In the genomic region with DNA sequence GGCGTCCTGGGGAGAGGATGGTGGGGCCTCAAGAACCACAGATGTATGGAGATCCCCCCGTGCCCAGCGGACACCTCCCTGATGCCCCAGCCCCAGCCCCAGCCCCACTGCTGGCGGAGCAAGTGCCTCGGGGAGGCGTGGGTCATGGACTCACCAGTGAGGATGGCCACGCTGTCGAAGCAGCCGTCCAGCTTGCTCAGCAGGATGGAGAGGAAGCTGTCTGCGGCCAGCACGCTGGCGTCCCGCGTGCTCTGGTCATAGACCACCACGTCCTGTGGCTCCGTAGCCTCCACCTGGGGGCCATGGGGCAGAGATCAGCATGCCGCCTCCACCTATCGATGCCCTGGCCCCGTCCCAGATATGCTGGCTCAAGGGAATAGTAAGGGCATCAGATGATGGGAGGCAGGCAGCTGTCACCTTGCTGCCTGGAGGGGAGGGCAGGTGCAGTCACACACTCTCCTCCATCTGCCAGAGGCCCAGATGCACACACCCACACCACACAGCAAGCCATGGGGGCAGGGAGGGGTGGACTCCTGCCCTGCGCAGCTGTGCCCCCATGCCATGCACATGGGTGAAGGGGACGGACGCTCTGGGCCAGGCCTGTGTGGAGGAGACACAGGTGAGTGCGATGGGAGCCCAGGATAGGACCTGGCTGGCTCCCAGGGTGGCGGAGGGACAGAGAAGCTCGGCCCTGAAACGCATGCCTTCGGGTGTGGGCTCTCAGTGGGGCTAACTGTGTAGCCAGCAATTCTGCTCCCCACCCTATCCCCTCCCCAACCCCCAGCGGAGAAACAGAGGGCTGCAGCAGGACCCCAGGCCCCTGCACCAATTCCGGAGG, we compare ENCODE assay signal across 1 cellular context.
TF ChIP-seq lines count a peak whose summit lies in the region.

No MANE protein-coding gene starts in this region.

TF ChIP-seq in H1, 55 proteins besides CTCF, POLR2A, EP300 and RAD21:
- TF ChIP-seq RFX5 (IDR thresholded peaks at IDR 0.05; ENCODE audit: borderline replicate concordance, low read depth, low read length) (no peak), POU5F1 (IDR thresholded peaks at IDR 0.05; ENCODE audit: low read depth, low read length) (no peak)
